In genomic region chr15:64634576-64635485, GRCh38 we compare ENCODE assay signal across 7 cellular contexts.
DNase-seq lines count a peak whose midpoint lies in the region; ATAC-seq and TF ChIP-seq lines count a peak whose summit lies in the region.

No MANE protein-coding gene starts in this region.

- ATAC-seq in GM18519 (IDR thresholded peaks at IDR 0.05; ENCODE audit: low FRiP score, unreplicated experiment): peak; percentile 32

- H3K36me3 ChIP-seq in breast epithelium (no peaks in the 10 kb centered on the region), mesodermal cell (ENCODE audit: control insufficient read depth, insufficient read depth, low read length) (peaks cover 23% of the 10 kb centered on the region)

- 23% methylated on average over 1 of the region's 4 CpGs; no CpG with 5 or more reads in 1 of the 2 experiments for WGBS in mesodermal cell (ENCODE audit: insufficient coverage in 2 of 2), 2 experiments

- TF ChIP-seq CTCF in breast epithelium (IDR thresholded peaks at IDR 0.05): no peak

- no peak overlapping the region for H3K4me3 ChIP-seq in breast epithelium
- no peak overlapping the region for H3K4me3 ChIP-seq in mesodermal cell (ENCODE audit: extremely low read depth, insufficient read depth, low read length, poor library complexity, severe bottlenecking)

- DNase-seq in HEK293T (ENCODE audit: extremely low spot score): peak; percentile 14
- peak; percentile 36 for DNase-seq in NCI-H146 (lab: John Stamatoyannopoulos, UW)
- no peak for DNase-seq in breast epithelium (ENCODE audit: low spot score in 2 of 2)
- DNase-seq in middle frontal gyrus (ENCODE audit: extremely low spot score, low spot score): no peak
- no peak for DNase-seq in RPMI8226

- intact Hi-C loops in breast epithelium (cut with DNase I; ENCODE audit: low total_unique reads): no loop called here

- H3K9me3 ChIP-seq in breast epithelium: no peaks in the 10 kb centered on the region
- H3K9me3 ChIP-seq in mesodermal cell (ENCODE audit: control insufficient read depth, low read length): no peaks in the 10 kb centered on the region

- no peak for TF ChIP-seq POLR2A in breast epithelium (IDR thresholded peaks at IDR 0.05)

- H3K27me3 ChIP-seq in breast epithelium: no peaks in the 10 kb centered on the region

- peak overlapping the region; percentile 14 to 40 for H3K27ac ChIP-seq in breast epithelium
- peak overlapping the region; percentile 97 for H3K27ac ChIP-seq in mesodermal cell (ENCODE audit: low read depth, low read length, severe bottlenecking)

- POLR2A ChIA-PET in HEK293T (lab: Yijun Ruan, JAX): interaction anchor here (1.1 kb wide), 1 partner anchor 24 kb away, joined by 3 read pairs; no protein-coding TSS in a partner anchor

- H3K4me1 ChIP-seq in breast epithelium: peaks cover 4 to 16% of the 10 kb centered on the region in 2 donors
- peaks cover 27% of the 10 kb centered on the region for H3K4me1 ChIP-seq in mesodermal cell (ENCODE audit: control insufficient read depth, insufficient read depth, low read length, poor library complexity, severe bottlenecking)

- CTCF ChIA-PET in HEK293T (lab: Yijun Ruan, JAX): interaction anchor here (1.5 kb wide), 1 partner anchor 19 kb away, joined by 5 read pairs; no protein-coding TSS in a partner anchor

TF ChIP-seq in HEK293T, 16 proteins besides CTCF, POLR2A, EP300 and RAD21:
- no peak for TF ChIP-seq SP1 (IDR thresholded peaks at IDR 0.05)
- no peak for TF ChIP-seq CTBP1 (IDR thresholded peaks at IDR 0.05; ENCODE audit: borderline replicate concordance)
- no peak for TF ChIP-seq ARNT (IDR thresholded peaks at IDR 0.05)
- no peak for TF ChIP-seq HDGF (IDR thresholded peaks at IDR 0.05; ENCODE audit: borderline replicate concordance)
- no peak for TF ChIP-seq ELF4 (IDR thresholded peaks at IDR 0.05)
- no peak for TF ChIP-seq FOXA1 (IDR thresholded peaks at IDR 0.05)
- no peak for TF ChIP-seq BHLHE40 (IDR thresholded peaks at IDR 0.05; ENCODE audit: borderline replicate concordance)
- TF ChIP-seq TARDBP (IDR thresholded peaks at IDR 0.05): no peak
- TF ChIP-seq LEF1 (IDR thresholded peaks at IDR 0.05; ENCODE audit: borderline replicate concordance): no peak
- no peak for TF ChIP-seq FOXK2 (IDR thresholded peaks at IDR 0.05)
- TF ChIP-seq SUZ12 (IDR thresholded peaks at IDR 0.05): no peak
- TF ChIP-seq, protein P1, sequence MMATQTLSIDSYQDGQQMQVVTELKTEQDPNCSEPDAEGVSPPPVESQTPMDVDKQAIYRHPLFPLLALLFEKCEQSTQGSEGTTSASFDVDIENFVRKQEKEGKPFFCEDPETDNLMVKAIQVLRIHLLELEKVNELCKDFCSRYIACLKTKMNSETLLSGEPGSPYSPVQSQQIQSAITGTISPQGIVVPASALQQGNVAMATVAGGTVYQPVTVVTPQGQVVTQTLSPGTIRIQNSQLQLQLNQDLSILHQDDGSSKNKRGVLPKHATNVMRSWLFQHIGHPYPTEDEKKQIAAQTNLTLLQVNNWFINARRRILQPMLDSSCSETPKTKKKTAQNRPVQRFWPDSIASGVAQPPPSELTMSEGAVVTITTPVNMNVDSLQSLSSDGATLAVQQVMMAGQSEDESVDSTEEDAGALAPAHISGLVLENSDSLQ (IDR thresholded peaks at IDR 0.05): no peak
- TF ChIP-seq ZNF384 (IDR thresholded peaks at IDR 0.05): no peak
- no peak for TF ChIP-seq FOXM1 (IDR thresholded peaks at IDR 0.05; ENCODE audit: borderline replicate concordance)
TF ChIP-seq in HEK293T: peak in this region for 0.

Comparison
In these comparisons a context has a peak if more than half of its experiments do, and no peak if none do; other contexts are left out.
1. DNase-seq: peak in HEK293T (single experiment) and NCI-H146 (single experiment); none in breast epithelium (0 of 2), middle frontal gyrus (single experiment) and RPMI8226 (single experiment).